Comparison of ENCODE assay signal across 1 cellular context in the genomic region with DNA sequence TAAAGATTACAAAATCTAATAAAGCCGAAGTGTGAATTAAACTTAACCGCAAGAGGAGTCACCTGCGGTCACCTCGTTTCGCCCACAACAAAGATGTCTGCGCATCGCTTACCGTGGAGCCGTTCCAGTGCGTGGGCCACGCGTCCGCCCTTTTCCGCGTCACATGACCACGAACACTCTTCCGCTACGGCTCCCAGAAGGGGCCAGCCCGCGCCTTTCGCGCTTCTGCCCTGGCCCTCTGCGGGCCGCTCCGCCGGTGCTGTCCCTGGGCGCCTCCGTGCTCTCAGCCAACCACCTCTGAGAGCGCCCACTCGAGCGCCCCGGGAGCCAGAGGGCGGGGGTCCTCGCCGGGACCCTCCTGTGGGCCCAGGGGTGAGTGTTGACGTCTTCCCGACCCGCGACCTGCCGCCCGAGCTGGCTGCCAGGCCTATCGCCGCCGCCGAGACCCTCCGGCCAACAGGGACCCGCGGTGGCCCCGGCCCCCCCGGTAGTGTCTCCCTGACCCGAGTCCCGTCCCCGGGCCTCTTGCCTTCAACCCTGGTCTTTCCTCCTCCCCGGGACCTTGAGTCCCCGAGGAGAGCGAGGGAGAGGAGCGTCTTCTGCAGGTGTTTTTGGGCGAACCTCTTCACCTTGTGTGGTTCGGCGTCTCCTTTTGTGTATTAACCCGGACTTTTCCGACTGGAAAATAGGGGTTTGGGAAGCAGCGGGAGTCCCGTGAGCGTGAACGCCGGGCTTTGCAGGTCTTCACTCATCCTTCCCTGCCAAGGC.
TF ChIP-seq lines count a peak whose summit lies in the region.

A gene with protein sequence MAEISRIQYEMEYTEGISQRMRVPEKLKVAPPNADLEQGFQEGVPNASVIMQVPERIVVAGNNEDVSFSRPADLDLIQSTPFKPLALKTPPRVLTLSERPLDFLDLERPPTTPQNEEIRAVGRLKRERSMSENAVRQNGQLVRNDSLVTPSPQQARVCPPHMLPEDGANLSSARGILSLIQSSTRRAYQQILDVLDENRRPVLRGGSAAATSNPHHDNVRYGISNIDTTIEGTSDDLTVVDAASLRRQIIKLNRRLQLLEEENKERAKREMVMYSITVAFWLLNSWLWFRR (plus strand): TSS at position 196 of the 768 bp plus-strand sequence. CDS start 5,415 bp downstream, outside the sequence.

TF ChIP-seq in liver, 16 proteins besides CTCF, POLR2A, EP300 and RAD21 (continued from another document):
- TF ChIP-seq, protein P1, sequence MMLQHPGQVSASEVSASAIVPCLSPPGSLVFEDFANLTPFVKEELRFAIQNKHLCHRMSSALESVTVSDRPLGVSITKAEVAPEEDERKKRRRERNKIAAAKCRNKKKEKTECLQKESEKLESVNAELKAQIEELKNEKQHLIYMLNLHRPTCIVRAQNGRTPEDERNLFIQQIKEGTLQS (IDR thresholded peaks at IDR 0.05) = peak; percentile 54
- TF ChIP-seq, protein P2, sequence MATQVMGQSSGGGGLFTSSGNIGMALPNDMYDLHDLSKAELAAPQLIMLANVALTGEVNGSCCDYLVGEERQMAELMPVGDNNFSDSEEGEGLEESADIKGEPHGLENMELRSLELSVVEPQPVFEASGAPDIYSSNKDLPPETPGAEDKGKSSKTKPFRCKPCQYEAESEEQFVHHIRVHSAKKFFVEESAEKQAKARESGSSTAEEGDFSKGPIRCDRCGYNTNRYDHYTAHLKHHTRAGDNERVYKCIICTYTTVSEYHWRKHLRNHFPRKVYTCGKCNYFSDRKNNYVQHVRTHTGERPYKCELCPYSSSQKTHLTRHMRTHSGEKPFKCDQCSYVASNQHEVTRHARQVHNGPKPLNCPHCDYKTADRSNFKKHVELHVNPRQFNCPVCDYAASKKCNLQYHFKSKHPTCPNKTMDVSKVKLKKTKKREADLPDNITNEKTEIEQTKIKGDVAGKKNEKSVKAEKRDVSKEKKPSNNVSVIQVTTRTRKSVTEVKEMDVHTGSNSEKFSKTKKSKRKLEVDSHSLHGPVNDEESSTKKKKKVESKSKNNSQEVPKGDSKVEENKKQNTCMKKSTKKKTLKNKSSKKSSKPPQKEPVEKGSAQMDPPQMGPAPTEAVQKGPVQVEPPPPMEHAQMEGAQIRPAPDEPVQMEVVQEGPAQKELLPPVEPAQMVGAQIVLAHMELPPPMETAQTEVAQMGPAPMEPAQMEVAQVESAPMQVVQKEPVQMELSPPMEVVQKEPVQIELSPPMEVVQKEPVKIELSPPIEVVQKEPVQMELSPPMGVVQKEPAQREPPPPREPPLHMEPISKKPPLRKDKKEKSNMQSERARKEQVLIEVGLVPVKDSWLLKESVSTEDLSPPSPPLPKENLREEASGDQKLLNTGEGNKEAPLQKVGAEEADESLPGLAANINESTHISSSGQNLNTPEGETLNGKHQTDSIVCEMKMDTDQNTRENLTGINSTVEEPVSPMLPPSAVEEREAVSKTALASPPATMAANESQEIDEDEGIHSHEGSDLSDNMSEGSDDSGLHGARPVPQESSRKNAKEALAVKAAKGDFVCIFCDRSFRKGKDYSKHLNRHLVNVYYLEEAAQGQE (IDR thresholded peaks at IDR 0.05) = peak; percentile 71
- TF ChIP-seq HNF4A (conservative IDR thresholded peaks at IDR 0.05) (peak in 1 of 2 donors; percentile 17), NR2F2 (IDR thresholded peaks at IDR 0.05) (no peak), GABPA (IDR thresholded peaks at IDR 0.05 in 1 of 2, conservative IDR thresholded peaks at IDR 0.05 in 1 of 2) (peak; percentile 7 to 86), YY1 (IDR thresholded peaks at IDR 0.05) (peak; percentile 100), FOXA1 (IDR thresholded peaks at IDR 0.05) (peak; percentile 40), JUND (IDR thresholded peaks at IDR 0.05) (peak in 1 of 2 donors; percentile 7), FOXA2 (IDR thresholded peaks at IDR 0.05) (no peak), SP1 (IDR thresholded peaks at IDR 0.05) (peak; percentile 55), EGR1 (IDR thresholded peaks at IDR 0.05; ENCODE audit: low read depth in 2 of 2) (peak; percentile 83 to 94)
